In genomic region chr2:159172403-159172802, GRCh38 we compare ENCODE assay signal across 15 cellular contexts.
DNase-seq lines count a peak whose midpoint lies in the region; ATAC-seq and TF ChIP-seq lines count a peak whose summit lies in the region.
"Had no signal": no experiment of that assay in that cellular context is flagged by ENCODE, and none has a peak within 500 bp of the region (broad histone marks: within the 10 kb centered on the region; RNA-seq: fewer than 3 reads in every experiment).

No MANE protein-coding gene starts in this region.

- no peaks in the 10 kb centered on the region for H3K9me3 ChIP-seq in left ventricle myocardium inferior (replicated peaks)

- ATAC-seq in Right ventricle myocardium inferior: no peak
- peak; percentile 59 for ATAC-seq in left lobe of liver
- ATAC-seq: GM23338 had no signal

- H3K36me3 Mint-ChIP-seq in mesothelial cell of epicardium: peaks cover 61% of the 10 kb centered on the region

- peak overlapping the region; percentile 65 for H3K27ac Mint-ChIP-seq in mesothelial cell of epicardium
- H3K27ac Mint-ChIP-seq: CD4-positive, alpha-beta T cell; GM23338 had no signal

- DNase-seq in left ventricle myocardium inferior: no peak
- DNase-seq in Right ventricle myocardium inferior (ENCODE audit: missing footprints): no peak
- no peak for DNase-seq in left lobe of liver (ENCODE audit: low spot score)
- DNase-seq in mesothelial cell of epicardium (ENCODE audit: low spot score in 2 of 2, unreplicated experiment in 2 of 2): no peak
- no peak for DNase-seq in COR-L47 (lab: John Stamatoyannopoulos, UW)
- no peak for DNase-seq in globus pallidus (ENCODE audit: low spot score)
- DNase-seq in cerebellum (ENCODE audit: low spot score): no peak
- DNase-seq: 8988T; AML-193; C1 segment of cervical spinal cord; CD4-positive, alpha-beta T cell; DMS79; EL; H7 had no signal

- no peak overlapping the region for H3K4me3 Mint-ChIP-seq in mesothelial cell of epicardium
- H3K4me3 Mint-ChIP-seq: CD4-positive, alpha-beta T cell; GM23338 had no signal

- no peaks in the 10 kb centered on the region for H3K27me3 ChIP-seq in left ventricle myocardium inferior (ENCODE audit: low read depth)

- TF ChIP-seq CTCF in left ventricle myocardium inferior (IDR thresholded peaks at IDR 0.05; ENCODE audit: borderline replicate concordance): no peak
- TF ChIP-seq CTCF in mesothelial cell of epicardium (IDR thresholded peaks at IDR 0.05; ENCODE audit: unreplicated experiment): no peak

- H3K4me1 Mint-ChIP-seq in mesothelial cell of epicardium: peaks cover 17% of the 10 kb centered on the region
- H3K4me1 Mint-ChIP-seq: GM23338 had no signal

- intact Hi-C loops in left ventricle myocardium inferior (cut with micrococcal nuclease) (no loop called here), Right ventricle myocardium inferior (cut with DNase I) (no loop called here)

- no peak overlapping the region for H3K4me3 ChIP-seq in left ventricle myocardium inferior
- H3K4me3 ChIP-seq: GM23338 had no signal

- H3K36me3 ChIP-seq in left ventricle myocardium inferior: peaks cover 78% of the 10 kb centered on the region

- H3K27ac ChIP-seq in left ventricle myocardium inferior (replicated peaks): peak overlapping the region; percentile 14

- H3K9me3 Mint-ChIP-seq in mesothelial cell of epicardium: no peaks in the 10 kb centered on the region
- H3K9me3 Mint-ChIP-seq: CD4-positive, alpha-beta T cell; GM23338 had no signal

- H3K27me3 Mint-ChIP-seq in mesothelial cell of epicardium (ENCODE audit: low read depth): no peaks in the 10 kb centered on the region
- H3K27me3 Mint-ChIP-seq: CD4-positive, alpha-beta T cell had no signal

- peaks cover 49% of the 10 kb centered on the region for H3K4me1 ChIP-seq in left ventricle myocardium inferior
